26 cellular contexts compared by ENCODE assay signal in the genomic region with DNA sequence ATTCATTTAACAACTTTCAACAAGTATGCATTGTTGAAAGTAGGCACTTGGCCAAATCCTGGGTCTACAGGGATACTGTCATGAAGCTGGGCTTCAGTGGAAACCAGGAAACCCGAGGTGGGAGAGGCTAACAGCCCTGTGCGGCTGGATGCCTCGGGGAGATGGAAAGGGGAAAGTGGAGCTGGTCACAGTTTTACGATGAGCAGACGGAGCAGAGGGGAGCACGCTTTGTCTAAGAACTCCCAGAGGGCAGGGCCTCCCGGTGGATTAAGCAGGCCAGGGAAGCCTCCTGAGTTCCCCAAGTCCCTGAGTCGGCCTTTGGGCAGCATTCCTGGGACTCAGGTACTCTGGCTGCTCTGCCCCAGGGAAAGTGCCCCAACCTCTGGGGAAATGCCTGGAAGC. TPM values are rescaled to one million over a fixed set of nuclear protein-coding genes. Genes with fewer than 3 reads are reported as not detected.
"Had no signal": no experiment of that assay in that cellular context is flagged by ENCODE, and none has a peak within 500 bp of the region (broad histone marks: within the 10 kb centered on the region; RNA-seq: fewer than 3 reads in every experiment).

No MANE protein-coding gene starts in this region.

- H3K4me1 ChIP-seq: parathyroid adenoma, right lobe of liver had no signal

- H3K9me3 ChIP-seq: right lobe of liver, stomach, suprapubic skin, tibial nerve had no signal

- H3K9me3 Mint-ChIP-seq: activated CD4-positive, alpha-beta T cell treated with anti-CD3 and anti-CD28 coated beads, Interleukin-2, amount 10 ng/mL, durations not matched to agents 7 days and 5 days; activated CD8-positive, alpha-beta T cell treated with anti-CD3 and anti-CD28 coated beads for 36 hours; activated naive CD8-positive, alpha-beta T cell treated with anti-CD3 and anti-CD28 coated beads, Interleukin-2, amount 50 U/mL, for 24 hours; memory B cell; nephron progenitor cell; stimulated activated memory B cell treated with anti-CD40 and anti-IgM and Interleukin-4, amounts not matched to agents 10 μg/mL and 1 μg/mL and 100 μg/mL, for 72 hours; T-helper 2 cell treated with Interferon-gamma antibody and Interleukin-4, amounts not matched to agents 5 μg/mL and 100 μg/mL, for 36 hours had no signal

- DNase-seq: activated CD4-positive, alpha-beta T cell treated with anti-CD3 and anti-CD28 coated beads, Interleukin-2, amount 10 ng/mL, durations not matched to agents 7 days and 5 days; activated CD4-positive, CD25-positive, alpha-beta regulatory T cell treated with anti-CD3 and anti-CD28 coated beads, Interleukin-2, amount 50 U/mL, for 72 hours; activated CD8-positive, alpha-beta memory T cell treated with anti-CD3 and anti-CD28 coated beads, Interleukin-2, amount 10 ng/mL, durations not matched to agents 7 days and 5 days; activated CD8-positive, alpha-beta T cell treated with anti-CD3 and anti-CD28 coated beads for 36 hours; activated effector memory CD4-positive, alpha-beta T cell treated with anti-CD3 and anti-CD28 coated beads, Interleukin-2, amount 50 U/mL, for 16 hours; activated naive CD4-positive, alpha-beta T cell treated with anti-CD3 and anti-CD28 coated beads, Interleukin-2, amount 50 U/mL, for 16 hours; activated naive CD8-positive, alpha-beta T cell treated with anti-CD3 and anti-CD28 coated beads, Interleukin-2, amount 50 U/mL, for 24 hours; activated T-cell treated with anti-CD3 and anti-CD28 coated beads for 4 hours; foreskin melanocyte; glutamatergic neuron; immature natural killer cell; nephron progenitor cell; nucleus accumbens; small intestine; stimulated activated CD4-positive, alpha-beta T cell treated with anti-CD3 and anti-CD28 coated beads, Interleukin-15, amount 100 ng/mL, for 24 hours; stomach had no signal

- H3K4me3 ChIP-seq: cardiac muscle cell, hepatocyte, right lobe of liver, stomach, suprapubic skin, tibial nerve had no signal

- H3K27ac ChIP-seq: cardiac muscle cell, hepatocyte, parathyroid adenoma, right lobe of liver, stomach, suprapubic skin, tibial nerve, VCaP had no signal

- H3K27ac Mint-ChIP-seq: activated CD4-positive, alpha-beta T cell treated with anti-CD3 and anti-CD28 coated beads, Interleukin-2, amount 10 ng/mL, durations not matched to agents 7 days and 5 days; activated CD8-positive, alpha-beta memory T cell treated with anti-CD3 and anti-CD28 coated beads, Interleukin-2, amount 10 ng/mL, durations not matched to agents 7 days and 5 days; activated CD8-positive, alpha-beta T cell treated with anti-CD3 and anti-CD28 coated beads for 36 hours; activated naive CD8-positive, alpha-beta T cell treated with anti-CD3 and anti-CD28 coated beads, Interleukin-2, amount 50 U/mL, for 24 hours; memory B cell; nephron progenitor cell; stimulated activated memory B cell treated with anti-CD40 and anti-IgM and Interleukin-4, amounts not matched to agents 10 μg/mL and 1 μg/mL and 100 μg/mL, for 72 hours; T-helper 2 cell treated with Interferon-gamma antibody and Interleukin-4, amounts not matched to agents 5 μg/mL and 100 μg/mL, for 36 hours had no signal

- ATAC-seq: activated CD8-positive, alpha-beta memory T cell treated with anti-CD3 and anti-CD28 coated beads, Interleukin-2, amount 10 ng/mL, durations not matched to agents 7 days and 5 days; activated CD8-positive, alpha-beta T cell treated with anti-CD3 and anti-CD28 coated beads for 36 hours; activated naive CD8-positive, alpha-beta T cell treated with anti-CD3 and anti-CD28 coated beads, Interleukin-2, amount 50 U/mL, for 24 hours; right lobe of liver; stimulated activated memory B cell treated with anti-CD40 and anti-IgM and Interleukin-4, amounts not matched to agents 10 μg/mL and 1 μg/mL and 100 μg/mL, for 72 hours had no signal

- H3K36me3 Mint-ChIP-seq: activated CD8-positive, alpha-beta memory T cell treated with anti-CD3 and anti-CD28 coated beads, Interleukin-2, amount 10 ng/mL, durations not matched to agents 7 days and 5 days; immature natural killer cell; memory B cell; stimulated activated memory B cell treated with anti-CD40 and anti-IgM and Interleukin-4, amounts not matched to agents 10 μg/mL and 1 μg/mL and 100 μg/mL, for 72 hours had no signal

- H3K4me1 Mint-ChIP-seq: activated CD4-positive, alpha-beta T cell treated with anti-CD3 and anti-CD28 coated beads, Interleukin-2, amount 10 ng/mL, durations not matched to agents 7 days and 5 days; activated CD8-positive, alpha-beta memory T cell treated with anti-CD3 and anti-CD28 coated beads, Interleukin-2, amount 10 ng/mL, durations not matched to agents 7 days and 5 days; activated naive CD8-positive, alpha-beta T cell treated with anti-CD3 and anti-CD28 coated beads, Interleukin-2, amount 50 U/mL, for 24 hours; immature natural killer cell had no signal

- H3K27me3 Mint-ChIP-seq: activated CD8-positive, alpha-beta T cell treated with anti-CD3 and anti-CD28 coated beads for 36 hours had no signal

- H3K27me3 ChIP-seq: cardiac muscle cell, hepatocyte, right lobe of liver, stomach, suprapubic skin, tibial nerve had no signal

- H3K4me3 Mint-ChIP-seq: activated CD4-positive, alpha-beta T cell treated with anti-CD3 and anti-CD28 coated beads, Interleukin-2, amount 10 ng/mL, durations not matched to agents 7 days and 5 days; activated CD8-positive, alpha-beta memory T cell treated with anti-CD3 and anti-CD28 coated beads, Interleukin-2, amount 10 ng/mL, durations not matched to agents 7 days and 5 days; activated CD8-positive, alpha-beta T cell treated with anti-CD3 and anti-CD28 coated beads for 36 hours; activated naive CD8-positive, alpha-beta T cell treated with anti-CD3 and anti-CD28 coated beads, Interleukin-2, amount 50 U/mL, for 24 hours; immature natural killer cell; memory B cell; nephron progenitor cell; stimulated activated memory B cell treated with anti-CD40 and anti-IgM and Interleukin-4, amounts not matched to agents 10 μg/mL and 1 μg/mL and 100 μg/mL, for 72 hours; T-helper 2 cell treated with Interferon-gamma antibody and Interleukin-4, amounts not matched to agents 5 μg/mL and 100 μg/mL, for 36 hours had no signal

- H3K36me3 ChIP-seq: cardiac muscle cell, right lobe of liver, stomach, suprapubic skin, tibial nerve had no signal

RNA-seq across cellular contexts. Expression of a gene that starts 23.8 kb away (rescaled TPM):
- total RNA-seq: activated CD4-positive, alpha-beta T cell treated with anti-CD3 and anti-CD28 coated beads, Interleukin-2, amount 10 ng/mL, durations not matched to agents 7 days and 5 days; activated CD8-positive, alpha-beta memory T cell treated with anti-CD3 and anti-CD28 coated beads, Interleukin-2, amount 10 ng/mL, durations not matched to agents 7 days and 5 days; activated CD8-positive, alpha-beta T cell treated with anti-CD3 and anti-CD28 coated beads for 36 hours had no signal
- polyA plus RNA-seq: hepatocyte, immature natural killer cell had no signal
